18 cellular contexts compared by ENCODE assay signal in the genomic region with DNA sequence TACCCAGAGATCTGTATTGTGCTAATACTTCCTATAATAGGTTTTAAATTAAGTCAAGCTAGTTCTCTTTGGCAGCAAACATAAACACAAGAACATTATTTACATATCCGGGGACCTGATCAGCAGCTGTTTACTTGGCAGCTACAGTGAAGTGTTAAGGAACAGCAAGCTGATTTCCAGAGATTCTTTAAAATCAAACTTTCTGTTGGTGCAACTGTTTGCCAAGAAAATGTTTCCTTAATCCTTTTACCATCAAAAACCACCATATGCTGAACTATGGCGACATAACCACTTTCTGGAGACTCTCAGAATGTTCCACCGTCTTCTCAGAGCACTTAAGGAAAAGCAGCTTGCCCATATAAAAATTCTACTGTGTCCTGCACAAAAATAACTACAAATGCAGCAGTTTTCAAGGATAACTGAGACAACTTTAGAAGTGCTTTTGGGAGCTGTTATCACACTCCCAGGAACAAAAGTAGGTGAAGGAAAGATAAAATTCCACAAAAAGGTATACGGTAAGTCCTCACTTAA.
"Had no signal": no experiment of that assay in that cellular context is flagged by ENCODE, and none has a peak within 500 bp of the region (broad histone marks: within the 10 kb centered on the region; RNA-seq: fewer than 3 reads in every experiment).

No MANE protein-coding gene starts in this region.

- H3K4me1 ChIP-seq: esophagus squamous epithelium, left lung, psoas muscle, right lobe of liver, spleen had no signal

- H3K36me3 ChIP-seq: heart right ventricle, left lung, spleen, tibial nerve had no signal

- H3K4me3 ChIP-seq: esophagus squamous epithelium, heart right ventricle, left lung, psoas muscle, right lobe of liver, spleen, tibial nerve had no signal

- H3K27ac ChIP-seq: esophagus squamous epithelium, heart right ventricle, left lung, psoas muscle, right lobe of liver, spleen, tibial nerve had no signal

- DNase-seq: activated CD4-positive, alpha-beta T cell treated with anti-CD3 and anti-CD28 coated beads for 36 hours; activated CD8-positive, alpha-beta memory T cell treated with anti-CD3 and anti-CD28 coated beads, Interleukin-2, amount 50 U/mL, for 48 hours; activated CD8-positive, alpha-beta T cell treated with anti-CD3 and anti-CD28 coated beads for 36 hours; activated naive CD4-positive, alpha-beta T cell treated with Interleukin-2 at 50 U/mL for 16 hours; amygdala; esophagus squamous epithelium; heart right ventricle; left lung; occipital lobe; psoas muscle; right lobe of liver; spleen; stimulated activated CD4-positive, alpha-beta T cell treated with anti-CD3 and anti-CD28 coated beads, Interleukin-1b, Interleukin-23, amount 100 ng/mL, for 48 hours; SW 1271; T-helper 9 cell had no signal

- H3K27me3 ChIP-seq: esophagus squamous epithelium, left lung, right lobe of liver, spleen, tibial nerve had no signal

- H3K9me3 ChIP-seq: esophagus squamous epithelium, heart right ventricle, left lung, psoas muscle, right lobe of liver, spleen, tibial nerve had no signal

- ATAC-seq: activated CD4-positive, alpha-beta T cell treated with anti-CD3 and anti-CD28 coated beads for 36 hours; activated CD8-positive, alpha-beta T cell treated with anti-CD3 and anti-CD28 coated beads for 36 hours; heart right ventricle; left lung; natural killer cell treated with Interleukin-12 subunit alpha and Interleukin-12 subunit beta and Interleukin-15 and Interleukin-18, amount 100 ng/mL, for 72 hours; psoas muscle; right lobe of liver; stimulated activated memory B cell treated with anti-CD40 and anti-IgM and Interleukin-4, amounts not matched to agents 10 μg/mL and 1 μg/mL and 100 μg/mL, for 72 hours had no signal
